ENCODE assay signal across 27 cellular contexts in the genomic region with DNA sequence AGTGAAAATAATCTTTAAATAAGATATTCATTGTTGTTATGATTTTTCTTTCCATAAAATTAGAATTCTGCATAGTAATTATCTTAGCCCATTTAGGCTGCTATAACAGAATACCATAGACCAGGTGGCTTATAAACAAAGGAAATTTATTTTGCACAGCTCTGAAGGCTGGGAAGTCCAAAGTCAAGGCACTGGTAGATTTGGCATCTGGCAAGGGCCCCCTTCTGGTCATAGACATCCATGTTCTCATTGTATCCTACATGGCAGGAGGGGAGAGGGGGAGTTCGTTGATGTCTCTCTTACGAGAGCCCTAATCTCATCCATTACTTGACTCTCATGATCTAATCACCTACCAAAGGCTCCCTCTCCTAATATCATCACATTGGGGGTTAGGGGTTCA.
DNase-seq lines count a peak whose midpoint lies in the region; ATAC-seq, FAIRE-seq and TF ChIP-seq lines count a peak whose summit lies in the region.
"Had no signal": no experiment of that assay in that cellular context is flagged by ENCODE, and none has a peak within 500 bp of the region (broad histone marks: within the 10 kb centered on the region; RNA-seq: fewer than 3 reads in every experiment).

No MANE protein-coding gene starts in this region.

- H3K4me2 ChIP-seq in HepG2 (ENCODE audit: low read depth, low read length) (no peak overlapping the region), IMR-90 (ENCODE audit: low read depth, low read length) (no peak overlapping the region)
- H3K4me2 ChIP-seq: A549, KMS-11 had no signal

- H4K91ac ChIP-seq in IMR-90 (ENCODE audit: insufficient read depth, low read depth, low read length), result no peak overlapping the region

- TF ChIP-seq CTCF in HepG2 (CRISPR knock-in tag; IDR thresholded peaks at IDR 0.05) (0 out of 2 replicates have a peak, but pooled peaks have one; percentile 24), right lobe of liver (IDR thresholded peaks at IDR 0.05) (no peak), IMR-90 (conservative IDR thresholded peaks at IDR 0.05; ENCODE audit: low read depth, low read length) (no peak), choroid plexus epithelial cell (conservative IDR thresholded peaks at IDR 0.05; ENCODE audit: low read depth, low read length) (peak; percentile 3), type B pancreatic cell (conservative IDR thresholded peaks at IDR 0.05) (peak; percentile 18), prostate gland (IDR thresholded peaks at IDR 0.05) (no peak), ascending aorta (IDR thresholded peaks at IDR 0.05) (no peak)

- no peak overlapping the region for H3K27ac Mint-ChIP-seq in type B pancreatic cell
- H3K27ac Mint-ChIP-seq: CD14-positive monocyte; CD8-positive, alpha-beta memory T cell; IgD-negative memory B cell had no signal

- intact Hi-C loops in HepG2 (cut with micrococcal nuclease; ENCODE audit: unreplicated experiment), result no loop called here
- intact Hi-C loops in right lobe of liver (cut with DNase I), result no loop called here
- intact Hi-C loops in IMR-90 (cut with micrococcal nuclease), result no loop called here
- intact Hi-C loops in prostate gland (cut with DNase I), result loop anchor here (10.0 kb wide), 1 partner anchor 101 kb away; no protein-coding TSS in a partner anchor
- intact Hi-C loops in ascending aorta (cut with DNase I), result no loop called here

- TF ChIP-seq RAD21 in HepG2 (CRISPR knock-in tag; IDR thresholded peaks at IDR 0.05), result no peak
- no peak for TF ChIP-seq RAD21 in IMR-90 (IDR thresholded peaks at IDR 0.05; ENCODE audit: low read length)

- no peaks in the 10 kb centered on the region for H3K36me3 Mint-ChIP-seq in type B pancreatic cell
- H3K36me3 Mint-ChIP-seq: CD14-positive monocyte; CD8-positive, alpha-beta memory T cell had no signal

- H3K4me3 ChIP-seq in HepG2 (replicated peaks in 1 of 3; ENCODE audit: insufficient read depth in 1 of 3, low read depth in 2 of 3, low read length in 3 of 3) (no peak overlapping the region), right lobe of liver (no peak overlapping the region), IMR-90 (ENCODE audit: insufficient read depth, low read depth, low read length) (no peak overlapping the region), choroid plexus epithelial cell (ENCODE audit: low read depth, low read length) (no peak overlapping the region), prostate gland (no peak overlapping the region), ascending aorta (no peak overlapping the region)
- H3K4me3 ChIP-seq: A549, SJCRH30 had no signal

- H3K14ac ChIP-seq in IMR-90 (replicated peaks; ENCODE audit: low read depth, low read length), result no peak overlapping the region

- no peak overlapping the region for H3K4me3 Mint-ChIP-seq in type B pancreatic cell
- H3K4me3 Mint-ChIP-seq: CD14-positive monocyte; CD8-positive, alpha-beta memory T cell; IgD-negative memory B cell had no signal

- H2BK20ac ChIP-seq in IMR-90 (ENCODE audit: low read depth, low read length), result peak overlapping the region; percentile 26; the same call in 1 of the 2 replicates

- H3K9me1 ChIP-seq in IMR-90 (ENCODE audit: insufficient read depth, low read length), result peaks cover 8% of the 10 kb centered on the region

- no peak overlapping the region for H2BK5ac ChIP-seq in IMR-90 (ENCODE audit: low read depth, low read length, poor library complexity, severe bottlenecking)

- H3K36me3 ChIP-seq in HepG2 (replicated peaks in 1 of 2; ENCODE audit: control insufficient read depth in 1 of 2, insufficient read depth in 2 of 2, low read length in 2 of 2) (no peaks in the 10 kb centered on the region), right lobe of liver (no peaks in the 10 kb centered on the region), IMR-90 (ENCODE audit: control insufficient read depth, insufficient read depth, low read length) (no peaks in the 10 kb centered on the region), prostate gland (no peaks in the 10 kb centered on the region), ascending aorta (no peaks in the 10 kb centered on the region)
- H3K36me3 ChIP-seq: SJCRH30 had no signal

- WGBS in HepG2 (ENCODE audit: low lambda C conversion rate), result 22% methylated on average over 2 of the region's 2 CpGs
- WGBS in right lobe of liver (ENCODE audit: insufficient coverage, low coverage, low lambda C conversion rate, missing lambda C conversion rate), result 95% methylated on average over 2 of the region's 2 CpGs
- no CpG with 5 or more reads among the region's 2 CpGs for WGBS in IMR-90 (ENCODE audit: extremely low coverage in 2 of 2, insufficient read length in 1 of 2), 2 experiments
- WGBS in prostate gland, result 95% methylated on average over 2 of the region's 2 CpGs

- H3K27me3 Mint-ChIP-seq in type B pancreatic cell, result no peaks in the 10 kb centered on the region

- no peaks in the 10 kb centered on the region for H3K79me2 ChIP-seq in HepG2 (ENCODE audit: insufficient read depth, low read length)

- in situ Hi-C loops in HepG2 (cut with HindIII; ENCODE audit: extremely low pct_ligation_motif_present, low pct_unique_long_range_greater_than_20kb), result no loop called here
- in situ Hi-C loops in IMR-90 (cut with MboI; ENCODE audit: low sequenced_read_pairs), result no loop called here

- H4K20me1 ChIP-seq in HepG2 (ENCODE audit: insufficient read depth, low read length) (no peaks in the 10 kb centered on the region), IMR-90 (ENCODE audit: insufficient read depth, low read length) (no peaks in the 10 kb centered on the region)

- no peak overlapping the region for H4K8ac ChIP-seq in IMR-90 (ENCODE audit: low read depth in 2 of 2, low read length in 2 of 2)

- POLR2A ChIA-PET in HepG2 (lab: Yijun Ruan, JAX) (no interaction called here), IMR-90 (lab: Charles Lee; ENCODE audit: unreplicated experiment) (no interaction called here)

- CTCF ChIA-PET in HepG2 (lab: Yijun Ruan, JAX; ENCODE audit: low intra/inter-chr PET ratio, low total read pairs) (no interaction called here), IMR-90 (lab: Yijun Ruan, JAX) (no interaction called here)

- peaks cover 18% of the 10 kb centered on the region for H3K4me1 Mint-ChIP-seq in type B pancreatic cell (ENCODE audit: unreplicated experiment)
- H3K4me1 Mint-ChIP-seq: CD8-positive, alpha-beta memory T cell had no signal

- no peak overlapping the region; the same call in 1 of the 2 replicates for H3K18ac ChIP-seq in IMR-90 (ENCODE audit: low read depth, low read length)

- H3K9me3 ChIP-seq in HepG2 (ENCODE audit: low read length) (no peaks in the 10 kb centered on the region), right lobe of liver (no peaks in the 10 kb centered on the region), IMR-90 (ENCODE audit: control insufficient read depth, insufficient read depth, low read length) (no peaks in the 10 kb centered on the region), prostate gland (no peaks in the 10 kb centered on the region), ascending aorta (no peaks in the 10 kb centered on the region)
- H3K9me3 ChIP-seq: A549, SJCRH30 had no signal

- no peak overlapping the region for H2AK9ac ChIP-seq in IMR-90 (replicated peaks; ENCODE audit: low read depth, low read length, poor library complexity)

- H3K27ac ChIP-seq in HepG2 (ENCODE audit: extremely low read length, insufficient read depth, low read length) (no peak overlapping the region), right lobe of liver (no peak overlapping the region), IMR-90 (ENCODE audit: insufficient read depth, low read length) (no peak overlapping the region), prostate gland (no peak overlapping the region), ascending aorta (no peak overlapping the region)
- H3K27ac ChIP-seq: A549, KMS-11, SJCRH30 had no signal

- no peak overlapping the region for H3K56ac ChIP-seq in IMR-90 (ENCODE audit: extremely low read depth, insufficient read depth, low read length)

- no peak overlapping the region for H3K23ac ChIP-seq in IMR-90 (ENCODE audit: low read depth, low read length)

- H2AK5ac ChIP-seq in IMR-90 (ENCODE audit: low read depth, low read length), result no peak overlapping the region

- H3K27me3 ChIP-seq in HepG2 (ENCODE audit: control insufficient read depth in 1 of 2, insufficient read depth in 2 of 2, low read length in 2 of 2) (no peaks in the 10 kb centered on the region; a peak in 1 of 5 replicates), right lobe of liver (no peaks in the 10 kb centered on the region), IMR-90 (ENCODE audit: control insufficient read depth, insufficient read depth, low read length) (no peaks in the 10 kb centered on the region), prostate gland (replicated peaks; ENCODE audit: insufficient read depth) (no peaks in the 10 kb centered on the region), ascending aorta (no peaks in the 10 kb centered on the region)
- H3K27me3 ChIP-seq: SJCRH30 had no signal

- dilution Hi-C loops in IMR-90 (cut with HindIII; ENCODE audit: low sequenced_read_pairs, unreplicated experiment), result no loop called here

- peaks cover 7% of the 10 kb centered on the region for H3K9me3 Mint-ChIP-seq in type B pancreatic cell

- no peak for FAIRE-seq in HepG2 (lab: Jason Lieb, UNC)
- FAIRE-seq: A549, GM12891 had no signal

- no peak overlapping the region for H3K9ac ChIP-seq in HepG2 (ENCODE audit: insufficient read depth, low read depth, low read length)
- H3K9ac ChIP-seq in IMR-90 (ENCODE audit: low read depth, low read length), result no peak overlapping the region
- H3K9ac ChIP-seq: KMS-11 had no signal

- no peak for TF ChIP-seq EP300 in HepG2 (IDR thresholded peaks at IDR 0.05; ENCODE audit: low read depth in 2 of 2, low read length in 2 of 2)
- TF ChIP-seq EP300 in HepG2 (CRISPR knock-in tag; IDR thresholded peaks at IDR 0.05; ENCODE audit: borderline replicate concordance), result no peak

- no peak overlapping the region for H2BK120ac ChIP-seq in IMR-90 (ENCODE audit: low read depth, low read length)

- H3K4me1 ChIP-seq in HepG2 (ENCODE audit: insufficient read depth, low read length) (peaks cover 15% of the 10 kb centered on the region), right lobe of liver (no peaks in the 10 kb centered on the region), IMR-90 (ENCODE audit: control insufficient read depth, insufficient read depth, low read length) (peaks cover 21% of the 10 kb centered on the region), prostate gland (replicated peaks) (no peaks in the 10 kb centered on the region), ascending aorta (peaks cover 5 to 14% of the 10 kb centered on the region in 2 donors)

- H2BK15ac ChIP-seq in IMR-90 (ENCODE audit: low read depth, low read length), result no peak overlapping the region

- TF ChIP-seq POLR2A in HepG2 (IDR thresholded peaks at IDR 0.05; ENCODE audit: insufficient read depth in 1 of 2, low read depth in 2 of 2, low read length in 2 of 2) (no peak), right lobe of liver (IDR thresholded peaks at IDR 0.05) (no peak), IMR-90 (IDR thresholded peaks at IDR 0.05; ENCODE audit: low read depth, low read length) (no peak), prostate gland (IDR thresholded peaks at IDR 0.05) (no peak)

- no peak overlapping the region for H4K5ac ChIP-seq in IMR-90 (ENCODE audit: low read depth, low read length)

- BruUV-seq in HepG2 (replicated peaks; lab: Mats Ljungman, UMichigan) (no TSS peak), IMR-90 (replicated peaks; lab: Mats Ljungman, UMichigan) (no TSS peak)

- H2AFZ ChIP-seq in HepG2 (ENCODE audit: low read length), result no peak overlapping the region
- no peak overlapping the region for H2AFZ ChIP-seq in IMR-90 (replicated peaks; ENCODE audit: low read length, poor library complexity)

- H3K4ac ChIP-seq in IMR-90 (ENCODE audit: low read depth, low read length), result no peak overlapping the region

- ATAC-seq in HepG2 (peak; percentile 35; the same call in 1 of the 3 replicates), right lobe of liver (no peak), IMR-90 (ENCODE audit: low read depth) (no peak)
- ATAC-seq: A549, PC-3, SK-N-SH treated with all-trans-retinoic acid at 6 μM for 48 hours had no signal

- DNase-seq in HepG2 (ENCODE audit: low spot score) (peak; percentile 16), right lobe of liver (no peak), IMR-90 (no peak), choroid plexus epithelial cell (ENCODE audit: low read depth) (no peak), type B pancreatic cell (ENCODE audit: extremely low spot score, unreplicated experiment) (no peak), prostate gland (ENCODE audit: low spot score) (no peak), ascending aorta (ENCODE audit: low spot score in 2 of 2) (no peak)
- DNase-seq in activated T-cell treated with anti-CD3 and anti-CD28 coated beads, Interleukin-2, amount 50 U/mL, for 1 hour, result no peak
- DNase-seq: CD8-positive, alpha-beta memory T cell; DMS153; GDM1; GOT3; HCEC 1CT; NCI-H1092; NCI-H1417 treated with DMSO at 0.1 percent for 48 hours; NCI-H1694 treated with DMSO at 0.1 percent for 48 hours; NCI-H2081; NCI-H524 treated with DMSO at 0.1 percent for 48 hours; NCI-H774; PC-3; SJCRH30 had no signal

- H3K79me1 ChIP-seq in IMR-90 (ENCODE audit: low read depth in 1 of 2, low read length in 2 of 2), result peaks cover 0 to 3% of the 10 kb centered on the region in 2 experiments; a peak in 1 of 4 replicates

Comparison
In these comparisons a context has a peak if more than half of its experiments do, and no peak if none do; other contexts are left out.
1. CTCF ChIP-seq: peak in HepG2 (single experiment), choroid plexus epithelial cell (single experiment) and type B pancreatic cell (single experiment); none in right lobe of liver (0 of 4), IMR-90 (single experiment), prostate gland (0 of 4) and ascending aorta (0 of 3).